Comparison of ENCODE assay signal across 8 cellular contexts in the genomic region with DNA sequence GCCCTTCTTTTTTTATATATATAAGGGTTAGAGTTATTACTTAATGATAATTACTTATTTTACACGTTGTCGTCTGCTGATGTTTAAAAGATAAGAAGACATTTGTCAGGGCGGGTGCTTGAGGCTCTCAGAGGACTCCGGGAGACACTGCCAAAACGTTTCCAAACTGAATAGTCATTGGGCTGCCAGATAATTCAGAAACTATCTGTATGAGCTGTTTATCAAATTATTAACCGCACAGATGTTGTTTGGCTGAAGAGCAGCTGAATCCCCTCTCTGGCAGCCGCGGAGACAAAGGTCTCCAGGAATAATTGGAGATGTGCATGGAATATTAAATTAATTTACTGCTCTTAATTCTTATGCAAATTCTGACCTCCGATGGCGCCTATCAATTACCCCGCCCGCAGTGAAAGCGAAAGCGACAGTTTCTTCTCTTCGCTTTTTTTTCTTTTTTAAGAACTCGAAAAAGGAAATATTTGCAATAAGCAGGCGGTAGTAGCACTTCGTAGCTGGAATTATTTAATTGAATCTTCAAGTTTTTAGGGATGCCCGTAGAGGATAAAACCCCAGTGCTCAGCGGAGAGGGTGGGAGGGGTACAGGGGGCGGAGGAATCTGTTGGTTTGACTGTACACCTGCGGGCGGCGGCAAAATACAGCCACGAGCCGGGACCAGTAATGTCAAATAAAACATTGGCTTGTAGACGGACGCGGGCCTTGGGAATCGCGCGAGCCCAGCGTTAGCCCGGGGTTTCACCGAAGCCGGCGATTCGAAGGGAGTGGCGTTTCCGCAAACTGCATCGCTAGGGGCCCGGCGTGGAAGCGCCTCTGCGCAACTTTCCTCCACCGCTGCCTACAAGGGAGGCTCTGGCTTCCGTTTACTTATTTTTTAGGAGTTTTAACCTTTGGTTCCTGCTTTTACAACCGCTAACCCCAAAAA. TPM values are rescaled to one million over a fixed set of nuclear protein-coding genes. Genes with fewer than 3 reads are reported as not detected.
DNase-seq lines count a peak whose midpoint lies in the region; ATAC-seq and TF ChIP-seq lines count a peak whose summit lies in the region.

No MANE protein-coding gene starts in this region.

- H3K4me3 ChIP-seq in right atrium auricular region (peak overlapping the region; percentile 23 to 48), skin epidermis (peak overlapping the region; percentile 28 to 52 (median 42))

- CTCF ChIA-PET in GM10248 (lab: Yijun Ruan, JAX), result interaction anchor here (0.6 to 1.5 kb wide), 3 partner anchors 8 to 74 kb away, joined by 3 read pairs; no protein-coding TSS in a partner anchor

- no peaks in the 10 kb centered on the region for H3K36me3 ChIP-seq in right atrium auricular region

- no peak overlapping the region for H3K27ac Mint-ChIP-seq in HFFc6

- no peak for ATAC-seq in GM19397 (IDR thresholded peaks at IDR 0.05; ENCODE audit: unreplicated experiment)

- POLR2A ChIA-PET in GM10248 (lab: Yijun Ruan, JAX), result no interaction called here

- no peak for TF ChIP-seq CTCF in GM10248 (IDR thresholded peaks at IDR 0.05; ENCODE audit: control extremely low read depth, extremely low read depth, low read depth, missing control alignments)
- TF ChIP-seq CTCF in HFFc6 (IDR thresholded peaks at IDR 0.05), result no peak
- TF ChIP-seq CTCF in right atrium auricular region (IDR thresholded peaks at IDR 0.05), result no peak

- H3K9me3 Mint-ChIP-seq in HFFc6, result no peaks in the 10 kb centered on the region; the same call in 1 of the 2 replicates

- peaks cover 0 to 37% of the 10 kb centered on the region in 2 donors for H3K4me1 ChIP-seq in right atrium auricular region

- H3K4me1 Mint-ChIP-seq in HFFc6 (ENCODE audit: low read depth), result peaks cover 7% of the 10 kb centered on the region; the same call in 1 of the 2 replicates

- H3K36me3 Mint-ChIP-seq in HFFc6 (ENCODE audit: low read depth), result no peaks in the 10 kb centered on the region

- H3K27ac ChIP-seq in right atrium auricular region, result no peak overlapping the region
- peak overlapping the region in 7 of 21 experiments; percentile 14 to 69 (median 45) for H3K27ac ChIP-seq in skin epidermis

- peaks cover 23 to 58% of the 10 kb centered on the region in 2 donors for H3K27me3 ChIP-seq in right atrium auricular region

- DNase-seq in GM10248 (ENCODE audit: extremely low spot score), result peak; percentile 41
- no peak for DNase-seq in HFFc6
- peak; percentile 81 for DNase-seq in NCI-H69 (lab: John Stamatoyannopoulos, UW)
- DNase-seq in activated effector memory CD4-positive, alpha-beta T cell treated with anti-CD3 and anti-CD28 coated beads, Interleukin-2, amount 50 U/mL, for 16 hours, result peak; percentile 78
- no peak for DNase-seq in right atrium auricular region (ENCODE audit: low spot score)
- DNase-seq in cerebellar nuclear complex (lab: John Stamatoyannopoulos, UW), result no peak

- H3K27me3 Mint-ChIP-seq in HFFc6 (ENCODE audit: insufficient read depth), result peaks cover 53% of the 10 kb centered on the region

- H3K9me3 ChIP-seq in right atrium auricular region, result no peaks in the 10 kb centered on the region

- H3K4me3 Mint-ChIP-seq in HFFc6, result peak overlapping the region; percentile 71; the same call in 1 of the 2 replicates

RNA-seq across cellular contexts. Expression of gene LINC00237, which starts 6.2 kb away (rescaled TPM):
- not detected for total RNA-seq in HFFc6 (2021; fragmentation: NEBNext Ultra II Directional; extraction: Animal tissue kit (Norgen Biotek cat#: 25700))
- total RNA-seq in right atrium auricular region, result not detected

RNA-seq across cellular contexts. Expression of gene KIZ, which starts 26.0 kb away (rescaled TPM):
- total RNA-seq in HFFc6 (2021; fragmentation: NEBNext Ultra II Directional; extraction: Animal tissue kit (Norgen Biotek cat#: 25700)), result 10 to 100 TPM; 11.5 to 18.8 (median 14.0) TPM
- total RNA-seq in right atrium auricular region, result 10 to 100 TPM; 16.1 to 30.4 TPM

Comparison
In these comparisons a context has a peak if more than half of its experiments do, and no peak if none do; other contexts are left out.
1. DNase-seq: peak in GM10248 (single experiment), NCI-H69 (single experiment) and activated effector memory CD4-positive, alpha-beta T cell treated with anti-CD3 and anti-CD28 coated beads, Interleukin-2, amount 50 U/mL, for 16 hours (single experiment); none in HFFc6 (single experiment), right atrium auricular region (single experiment) and cerebellar nuclear complex (0 of 2).